In genomic region chr2:38159171-38159570, GRCh38 we compare ENCODE assay signal across 23 cellular contexts.
DNase-seq lines count a peak whose midpoint lies in the region; ATAC-seq, FAIRE-seq and TF ChIP-seq lines count a peak whose summit lies in the region.
"Had no signal": no experiment of that assay in that cellular context is flagged by ENCODE, and none has a peak within 500 bp of the region (broad histone marks: within the 10 kb centered on the region; RNA-seq: fewer than 3 reads in every experiment).

No MANE protein-coding gene starts in this region.

- DNase-seq in bronchial epithelial cell (ENCODE audit: low read depth) (no peak), NCI-H1694 treated with DMSO at 0.1 percent for 48 hours (lab: John Stamatoyannopoulos, UW) (no peak), SW480 (ENCODE audit: low spot score) (no peak)
- DNase-seq in activated CD8-positive, alpha-beta T cell treated with anti-CD3 and anti-CD28 coated beads for 36 hours = no peak
- DNase-seq: ACHN; activated CD4-positive, CD25-positive, alpha-beta regulatory T cell treated with anti-CD3 and anti-CD28 coated beads, Interleukin-2, amount 50 U/mL, for 72 hours; activated CD8-positive, alpha-beta memory T cell treated with anti-CD3 and anti-CD28 coated beads for 24 hours; activated naive CD4-positive, alpha-beta T cell treated with anti-CD3 and anti-CD28 coated beads, Interleukin-2, amount 50 U/mL, for 16 hours; activated T-cell treated with anti-CD3 and anti-CD28 coated beads, Interleukin-2, amount 50 U/mL, for 48 hours; cortex of kidney; HFFc6; mesendoderm; naive thymus-derived CD8-positive, alpha-beta T cell; NCI-H1417 treated with DMSO at 0.1 percent for 48 hours; NCI-H524 treated with DMSO at 0.1 percent for 48 hours; RPMI8226 had no signal

- intact Hi-C loops in activated CD8-positive, alpha-beta T cell treated with anti-CD3 and anti-CD28 coated beads for 36 hours (cut with micrococcal nuclease) = no loop called here

- FAIRE-seq in bronchial epithelial cell (lab: Jason Lieb, UNC) = peak; percentile 40
- FAIRE-seq: D721Med had no signal

- no peak overlapping the region for H3K4me3 Mint-ChIP-seq in activated CD8-positive, alpha-beta T cell treated with anti-CD3 and anti-CD28 coated beads for 36 hours
- H3K4me3 Mint-ChIP-seq: HFFc6; naive thymus-derived CD8-positive, alpha-beta T cell; stimulated activated memory B cell treated with anti-CD40 and anti-IgM and Interleukin-4, amounts not matched to agents 10 μg/mL and 1 μg/mL and 100 μg/mL, for 72 hours had no signal

- H3K4me3 ChIP-seq in bronchial epithelial cell (ENCODE audit: low read depth, low read length) (no peak overlapping the region), subcutaneous abdominal adipose tissue (ENCODE audit: low read depth in 1 of 5, low read length in 5 of 5) (no peak overlapping the region)
- H3K4me3 ChIP-seq: ovary had no signal

- no peaks in the 10 kb centered on the region for H3K9me3 Mint-ChIP-seq in activated CD8-positive, alpha-beta T cell treated with anti-CD3 and anti-CD28 coated beads for 36 hours
- H3K9me3 Mint-ChIP-seq: HFFc6; naive thymus-derived CD8-positive, alpha-beta T cell; stimulated activated memory B cell treated with anti-CD40 and anti-IgM and Interleukin-4, amounts not matched to agents 10 μg/mL and 1 μg/mL and 100 μg/mL, for 72 hours had no signal

- H3K27me3 Mint-ChIP-seq in activated CD8-positive, alpha-beta T cell treated with anti-CD3 and anti-CD28 coated beads for 36 hours = peaks cover 28% of the 10 kb centered on the region

- H3K27ac Mint-ChIP-seq in activated CD8-positive, alpha-beta T cell treated with anti-CD3 and anti-CD28 coated beads for 36 hours = no peak overlapping the region
- H3K27ac Mint-ChIP-seq: HFFc6; naive thymus-derived CD8-positive, alpha-beta T cell; stimulated activated memory B cell treated with anti-CD40 and anti-IgM and Interleukin-4, amounts not matched to agents 10 μg/mL and 1 μg/mL and 100 μg/mL, for 72 hours had no signal

- H3K27ac ChIP-seq in C4-2B (peak overlapping the region; percentile 89; the same call in 1 of the 2 replicates), layer of hippocampus (ENCODE audit: low read depth, low read length) (peak overlapping the region; percentile 38), subcutaneous abdominal adipose tissue (ENCODE audit: low read depth, low read length) (peak overlapping the region; percentile 6)

- CTCF ChIA-PET in activated CD8-positive, alpha-beta T cell treated with anti-CD3 and anti-CD28 coated beads for 36 hours (lab: Charles Lee) = no interaction called here

- ATAC-seq in activated CD8-positive, alpha-beta T cell treated with anti-CD3 and anti-CD28 coated beads for 36 hours = no peak
- no peak for ATAC-seq in activated CD4-positive, CD25-positive, alpha-beta regulatory T cell treated with anti-CD3 and anti-CD28 coated beads, Interleukin-2, amount 50 U/mL, for 24 hours
- ATAC-seq: naive thymus-derived CD8-positive, alpha-beta T cell; stimulated activated memory B cell treated with anti-CD40 and anti-IgM and Interleukin-4, amounts not matched to agents 10 μg/mL and 1 μg/mL and 100 μg/mL, for 72 hours had no signal

- no peaks in the 10 kb centered on the region for H3K4me1 Mint-ChIP-seq in activated CD8-positive, alpha-beta T cell treated with anti-CD3 and anti-CD28 coated beads for 36 hours (ENCODE audit: low read depth)
- H3K4me1 Mint-ChIP-seq: naive thymus-derived CD8-positive, alpha-beta T cell; stimulated activated memory B cell treated with anti-CD40 and anti-IgM and Interleukin-4, amounts not matched to agents 10 μg/mL and 1 μg/mL and 100 μg/mL, for 72 hours had no signal

- no peaks in the 10 kb centered on the region for H3K36me3 ChIP-seq in bronchial epithelial cell (ENCODE audit: control insufficient read depth, insufficient read depth, low read length)
- no peaks in the 10 kb centered on the region for H3K36me3 ChIP-seq in subcutaneous abdominal adipose tissue (ENCODE audit: control insufficient read depth in 5 of 5, insufficient read depth in 5 of 5, low read length in 5 of 5)
- H3K36me3 ChIP-seq: ovary had no signal

- TF ChIP-seq CTCF in C4-2B (conservative IDR thresholded peaks at IDR 0.05) = no peak
- TF ChIP-seq CTCF in bronchial epithelial cell (IDR thresholded peaks at IDR 0.05; ENCODE audit: insufficient read depth, low read length, severe bottlenecking) = no peak
- TF ChIP-seq CTCF in activated CD8-positive, alpha-beta T cell treated with anti-CD3 and anti-CD28 coated beads for 36 hours (IDR thresholded peaks at IDR 0.05) = no peak

- H3K27me3 ChIP-seq in bronchial epithelial cell (ENCODE audit: control insufficient read depth, insufficient read depth, low read length) = no peaks in the 10 kb centered on the region
- no peaks in the 10 kb centered on the region for H3K27me3 ChIP-seq in layer of hippocampus (ENCODE audit: control insufficient read depth, insufficient read depth, low read length)
- H3K27me3 ChIP-seq in subcutaneous abdominal adipose tissue (ENCODE audit: control insufficient read depth in 5 of 5, insufficient read depth in 4 of 5, low read length in 5 of 5) = no peaks in the 10 kb centered on the region
- H3K27me3 ChIP-seq: ovary had no signal

- peak overlapping the region in 1 of 5 donors; percentile 35 for H3K9ac ChIP-seq in subcutaneous abdominal adipose tissue (ENCODE audit: low read length in 5 of 5)

- H3K9me3 ChIP-seq in subcutaneous abdominal adipose tissue (ENCODE audit: control insufficient read depth in 5 of 5, low read length in 5 of 5) = no peaks in the 10 kb centered on the region
- H3K9me3 ChIP-seq: ovary had no signal

- POLR2A ChIA-PET in activated CD8-positive, alpha-beta T cell treated with anti-CD3 and anti-CD28 coated beads for 36 hours (lab: Charles Lee) = no interaction called here

- H3K36me3 Mint-ChIP-seq in activated CD8-positive, alpha-beta T cell treated with anti-CD3 and anti-CD28 coated beads for 36 hours (ENCODE audit: low read depth) = no peaks in the 10 kb centered on the region
- H3K36me3 Mint-ChIP-seq: naive thymus-derived CD8-positive, alpha-beta T cell; stimulated activated memory B cell treated with anti-CD40 and anti-IgM and Interleukin-4, amounts not matched to agents 10 μg/mL and 1 μg/mL and 100 μg/mL, for 72 hours had no signal

- H3K4me1 ChIP-seq in subcutaneous abdominal adipose tissue (ENCODE audit: control insufficient read depth in 5 of 5, insufficient read depth in 5 of 5, low read length in 5 of 5) = peaks cover 5 to 35% (median 18%) of the 10 kb centered on the region in 5 donors

Comparison
In these comparisons a context has a peak if more than half of its experiments do, and no peak if none do; other contexts are left out.
1. H3K27ac ChIP-seq: peak in every context shown above with its lines; median percentile 89 in C4-2B; 38 in layer of hippocampus; 6 in subcutaneous abdominal adipose tissue.